14 cellular contexts compared by ENCODE assay signal in the genomic region with DNA sequence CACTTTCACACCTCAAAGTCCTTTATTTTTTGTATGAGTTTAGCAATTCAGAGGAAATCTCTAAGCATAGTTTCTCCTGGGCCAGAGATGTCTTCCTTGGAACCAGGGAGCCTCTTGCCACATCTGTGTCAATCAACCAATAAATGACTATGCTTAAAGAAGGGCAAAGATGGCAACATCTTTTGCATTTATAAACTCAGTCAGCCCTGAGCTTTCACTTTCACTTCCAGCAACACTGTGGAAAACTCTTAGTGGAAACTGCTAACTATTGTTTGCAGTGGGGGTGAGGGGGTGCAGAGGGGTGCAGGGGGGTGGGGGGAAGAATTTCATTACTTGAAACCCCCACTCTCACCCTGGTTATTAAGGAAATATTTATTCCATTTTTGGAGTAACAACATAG. TPM values are rescaled to one million over a fixed set of nuclear protein-coding genes. Genes with fewer than 3 reads are reported as not detected.
A peak's percentile ranks its signal among the peaks of the same experiment; 100 is the strongest.
DNase-seq lines count a peak whose midpoint lies in the region; ATAC-seq and TF ChIP-seq lines count a peak whose summit lies in the region.
"Had no signal": no experiment of that assay in that cellular context is flagged by ENCODE, and none has a peak within 500 bp of the region (broad histone marks: within the 10 kb centered on the region; RNA-seq: fewer than 3 reads in every experiment).

No MANE protein-coding gene starts in this region.

- H3K27me3 ChIP-seq in mammary epithelial cell (ENCODE audit: insufficient read depth, low read length) (peaks cover 4% of the 10 kb centered on the region), dorsolateral prefrontal cortex (no peaks in the 10 kb centered on the region), left lung (peaks cover 8 to 28% of the 10 kb centered on the region in 2 donors), left ventricle myocardium inferior (ENCODE audit: low read depth) (peaks cover 48% of the 10 kb centered on the region)

- dilution Hi-C loops in mammary epithelial cell (cut with HindIII; ENCODE audit: low sequenced_read_pairs): no loop called here

- no peaks in the 10 kb centered on the region for H3K79me2 ChIP-seq in mammary epithelial cell (ENCODE audit: insufficient read depth, low read length)

- peaks cover 2% of the 10 kb centered on the region for H3K9me3 ChIP-seq in mammary epithelial cell (replicated peaks; ENCODE audit: insufficient read depth, low read length)
- peaks cover 0 to 1% of the 10 kb centered on the region in 2 donors for H3K9me3 ChIP-seq in left lung
- peaks cover 14% of the 10 kb centered on the region for H3K9me3 ChIP-seq in left ventricle myocardium inferior (replicated peaks)

- no peak overlapping the region for H3K27ac ChIP-seq in mammary epithelial cell (ENCODE audit: insufficient read depth, low read depth, low read length)
- H3K27ac ChIP-seq in dorsolateral prefrontal cortex: peak overlapping the region in 14 of 59 donors; percentile 1 to 59 (median 33)
- H3K27ac ChIP-seq in left lung: no peak overlapping the region
- no peak overlapping the region for H3K27ac ChIP-seq in left ventricle myocardium inferior (replicated peaks)
- H3K27ac ChIP-seq: foreskin keratinocyte had no signal

- H3K27me3 Mint-ChIP-seq in MCF 10A (ENCODE audit: insufficient read depth, unreplicated experiment): peaks cover 11% of the 10 kb centered on the region

- no peaks in the 10 kb centered on the region for H3K36me3 Mint-ChIP-seq in MCF 10A (ENCODE audit: insufficient read depth, unreplicated experiment)
- H3K36me3 Mint-ChIP-seq in stimulated activated effector memory CD8-positive, alpha-beta T cell treated with anti-CD3 and anti-CD28 coated beads, Interleukin-12 subunit alpha, Interleukin-12 subunit beta, amount 100 ng/mL, for 72 hours: no peaks in the 10 kb centered on the region

- H3K4me3 Mint-ChIP-seq in MCF 10A (ENCODE audit: unreplicated experiment): no peak overlapping the region
- peak overlapping the region; percentile 29 for H3K4me3 Mint-ChIP-seq in stimulated activated effector memory CD8-positive, alpha-beta T cell treated with anti-CD3 and anti-CD28 coated beads, Interleukin-12 subunit alpha, Interleukin-12 subunit beta, amount 100 ng/mL, for 72 hours
- H3K4me3 Mint-ChIP-seq: dendritic cell treated with granulocyte-macrophage colony-stimulating factor and Interleukin-4, amounts not matched to agents 40 ng/mL and 50 ng/mL, for 4 days had no signal

- intact Hi-C loops in MCF 10A (cut with micrococcal nuclease): loop anchor here (10.0 kb wide), 1 partner anchor 389 kb away; no protein-coding TSS in a partner anchor
- intact Hi-C loops in mammary epithelial cell (cut with micrococcal nuclease): loop anchor here (10.0 kb wide), 1 partner anchor 129 kb away; no protein-coding TSS in a partner anchor
- intact Hi-C loops in dorsolateral prefrontal cortex (cut with DNase I): loop anchor here in 1 of 2 donors (10.0 kb wide), 4 partner anchors 131 to 389 kb away; partner anchors contain the start of gene ACVR1
- intact Hi-C loops in left lung (cut with DNase I): no loop called here
- intact Hi-C loops in left ventricle myocardium inferior (cut with micrococcal nuclease): no loop called here

- H3K36me3 ChIP-seq in mammary epithelial cell (ENCODE audit: insufficient read depth, low read length) (no peaks in the 10 kb centered on the region), left lung (no peaks in the 10 kb centered on the region), left ventricle myocardium inferior (no peaks in the 10 kb centered on the region)

- H3K4me1 Mint-ChIP-seq in MCF 10A (ENCODE audit: insufficient read depth, unreplicated experiment): no peaks in the 10 kb centered on the region
- peaks cover 25% of the 10 kb centered on the region for H3K4me1 Mint-ChIP-seq in stimulated activated effector memory CD8-positive, alpha-beta T cell treated with anti-CD3 and anti-CD28 coated beads, Interleukin-12 subunit alpha, Interleukin-12 subunit beta, amount 100 ng/mL, for 72 hours

- ATAC-seq in stimulated activated effector memory CD8-positive, alpha-beta T cell treated with anti-CD3 and anti-CD28 coated beads, Interleukin-12 subunit alpha, Interleukin-12 subunit beta, amount 100 ng/mL, for 72 hours: no peak
- ATAC-seq in left lung (no peak), HG03139 (IDR thresholded peaks at IDR 0.05; ENCODE audit: unreplicated experiment) (no peak)
- ATAC-seq: foreskin keratinocyte had no signal

- in situ Hi-C loops in mammary epithelial cell (cut with MboI; ENCODE audit: low sequenced_read_pairs in 2 of 2): no loop called here

- CTCF ChIA-PET in MCF 10A (lab: Yijun Ruan, JAX) (interaction anchor here (1.0 kb wide), 1 partner anchor 22 kb away, joined by 3 read pairs; no protein-coding TSS in a partner anchor), mammary epithelial cell (lab: Charles Lee; ENCODE audit: low non-redundant PET) (interaction anchor here (0.8 kb wide), 1 partner anchor 1428 kb away, joined by 5 read pairs; no protein-coding TSS in a partner anchor)

- no peak overlapping the region for H3K4me2 ChIP-seq in mammary epithelial cell (ENCODE audit: insufficient read depth, low read depth, low read length)

- H3K27ac Mint-ChIP-seq in MCF 10A (ENCODE audit: low read depth, unreplicated experiment): no peak overlapping the region
- no peak overlapping the region for H3K27ac Mint-ChIP-seq in stimulated activated effector memory CD8-positive, alpha-beta T cell treated with anti-CD3 and anti-CD28 coated beads, Interleukin-12 subunit alpha, Interleukin-12 subunit beta, amount 100 ng/mL, for 72 hours
- H3K27ac Mint-ChIP-seq: dendritic cell treated with granulocyte-macrophage colony-stimulating factor and Interleukin-4, amounts not matched to agents 40 ng/mL and 50 ng/mL, for 4 days had no signal

- H3K4me3 ChIP-seq in mammary epithelial cell (replicated peaks in 1 of 3; ENCODE audit: insufficient read depth in 1 of 3, low read depth in 2 of 3, low read length in 3 of 3) (no peak overlapping the region), dorsolateral prefrontal cortex (peak overlapping the region in 41 of 59 donors; percentile 0 to 56 (median 33)), left lung (no peak overlapping the region), left ventricle myocardium inferior (no peak overlapping the region)

- POLR2A ChIA-PET in MCF 10A (lab: Yijun Ruan, JAX): interaction anchor here (1.3 kb wide), 1 partner anchor 68 kb away, joined by 3 read pairs; no protein-coding TSS in a partner anchor

- H4K20me1 ChIP-seq in mammary epithelial cell (ENCODE audit: insufficient read depth, low read length): no peaks in the 10 kb centered on the region

- no peak overlapping the region for H2AFZ ChIP-seq in mammary epithelial cell (ENCODE audit: low read depth, low read length)

- peaks cover 10% of the 10 kb centered on the region for H3K4me1 ChIP-seq in mammary epithelial cell (ENCODE audit: insufficient read depth, low read length)
- H3K4me1 ChIP-seq in left lung: peaks cover 0 to 15% of the 10 kb centered on the region in 2 donors
- H3K4me1 ChIP-seq in left ventricle myocardium inferior: peaks cover 8% of the 10 kb centered on the region
- H3K4me1 ChIP-seq: foreskin keratinocyte had no signal

- no peaks in the 10 kb centered on the region for H3K9me3 Mint-ChIP-seq in MCF 10A (ENCODE audit: unreplicated experiment)
- H3K9me3 Mint-ChIP-seq in stimulated activated effector memory CD8-positive, alpha-beta T cell treated with anti-CD3 and anti-CD28 coated beads, Interleukin-12 subunit alpha, Interleukin-12 subunit beta, amount 100 ng/mL, for 72 hours: peaks cover 2% of the 10 kb centered on the region
- H3K9me3 Mint-ChIP-seq: dendritic cell treated with granulocyte-macrophage colony-stimulating factor and Interleukin-4, amounts not matched to agents 40 ng/mL and 50 ng/mL, for 4 days had no signal

- peak; percentile 4 for DNase-seq in MCF 10A (ENCODE audit: unreplicated experiment)
- no peak for DNase-seq in mammary epithelial cell
- DNase-seq in NOMO-1 treated with DMSO at 0.1 percent for 48 hours (lab: John Stamatoyannopoulos, UW; ENCODE audit: unreplicated experiment): peak; percentile 13
- no peak for DNase-seq in dorsolateral prefrontal cortex
- DNase-seq in stimulated activated effector memory CD8-positive, alpha-beta T cell treated with anti-CD3 and anti-CD28 coated beads, Interleukin-12 subunit alpha, Interleukin-12 subunit beta, amount 100 ng/mL, for 72 hours (ENCODE audit: low spot score in 2 of 2): no peak
- DNase-seq in left lung: no peak
- DNase-seq in left ventricle myocardium inferior: no peak
- DNase-seq: aorta; C1 segment of cervical spinal cord; foreskin keratinocyte; stimulated activated CD4-positive, alpha-beta T cell treated with anti-CD3 and anti-CD28 coated beads, Interleukin-1b, Interleukin-23, amount 100 ng/mL, for 48 hours; T-helper 9 cell had no signal

- BruUV-seq in MCF 10A (replicated peaks; lab: Mats Ljungman, UMichigan) (no TSS peak), mammary epithelial cell (replicated peaks; lab: Mats Ljungman, UMichigan) (no TSS peak)

- no peak overlapping the region for H3K9ac ChIP-seq in mammary epithelial cell (ENCODE audit: insufficient read depth, low read length)

- TF ChIP-seq CTCF in MCF 10A (IDR thresholded peaks at IDR 0.05; ENCODE audit: unreplicated experiment) (no peak), mammary epithelial cell (conservative IDR thresholded peaks at IDR 0.05 in 1 of 2, IDR thresholded peaks at IDR 0.05 in 1 of 2; ENCODE audit: extremely low read depth in 1 of 2, insufficient read depth in 1 of 2, low read depth in 1 of 2, low read length in 2 of 2) (no peak), dorsolateral prefrontal cortex (IDR thresholded peaks at IDR 0.05 in 54 of 56, conservative IDR thresholded peaks at IDR 0.05 in 2 of 56; ENCODE audit: low read depth in 1 of 56, partially characterized antibody in 56 of 56) (no peak), left lung (IDR thresholded peaks at IDR 0.05) (no peak), left ventricle myocardium inferior (IDR thresholded peaks at IDR 0.05; ENCODE audit: borderline replicate concordance) (no peak)

RNA-seq across cellular contexts. Expression of gene ACVR1C, which starts 3.4 kb away (rescaled TPM):
- total RNA-seq in MCF 10A (2022) (0.12 and 0.17 TPM in 2 replicates), mammary epithelial cell (under 1 TPM; 0.21 to 0.83 TPM), dorsolateral prefrontal cortex (10 to 100 TPM in 85 of 120 experiments, 1 to 10 TPM in 35; 5.3 to 20.6 (median 11.5) TPM), left lung (1 to 10 TPM; 1.3 to 1.6 TPM), left ventricle myocardium inferior (0.36 TPM)
- polyA plus RNA-seq in mammary epithelial cell: 0.09 TPM
- polyA minus RNA-seq in mammary epithelial cell: not detected
- polyA plus RNA-seq: foreskin keratinocyte had no signal

Comparison
In these comparisons a context has a peak if more than half of its experiments do, and no peak if none do; other contexts are left out.
1. DNase-seq: peak in MCF 10A (single experiment) and NOMO-1 treated with DMSO at 0.1 percent for 48 hours (single experiment); none in mammary epithelial cell (single experiment), dorsolateral prefrontal cortex (0 of 10), stimulated activated effector memory CD8-positive, alpha-beta T cell treated with anti-CD3 and anti-CD28 coated beads, Interleukin-12 subunit alpha, Interleukin-12 subunit beta, amount 100 ng/mL, for 72 hours (0 of 2), left lung (0 of 2) and left ventricle myocardium inferior (single experiment).
2. H3K4me3 ChIP-seq: peak in dorsolateral prefrontal cortex (41 of 59); none in mammary epithelial cell (0 of 3), left lung (0 of 2) and left ventricle myocardium inferior (single experiment).
3. intact Hi-C loops: an anchor here in MCF 10A (10.0 kb wide) and mammary epithelial cell (10.0 kb wide); none called in left lung and left ventricle myocardium inferior.